In genomic region chr10:119860866-119861601, GRCh38 we compare ENCODE assay signal across 13 cellular contexts. TPM values are rescaled to one million over a fixed set of nuclear protein-coding genes. Genes with fewer than 3 reads are reported as not detected.
A peak's percentile ranks its signal among the peaks of the same experiment; 100 is the strongest.
DNase-seq lines count a peak whose midpoint lies in the region; ATAC-seq and TF ChIP-seq lines count a peak whose summit lies in the region.
"Had no signal": no experiment of that assay in that cellular context is flagged by ENCODE, and none has a peak within 500 bp of the region (broad histone marks: within the 10 kb centered on the region; RNA-seq: fewer than 3 reads in every experiment).

No MANE protein-coding gene starts in this region.

- H3K36me3 Mint-ChIP-seq in activated CD8-positive, alpha-beta memory T cell treated with anti-CD3 and anti-CD28 coated beads, Interleukin-2, amount 10 ng/mL, durations not matched to agents 7 days and 5 days = peaks cover 40% of the 10 kb centered on the region
- peaks cover 29% of the 10 kb centered on the region for H3K36me3 Mint-ChIP-seq in activated B cell treated with CpG ODN at 0.5 μM for 24 hours (ENCODE audit: low read depth)

- H3K27ac Mint-ChIP-seq in activated CD8-positive, alpha-beta memory T cell treated with anti-CD3 and anti-CD28 coated beads, Interleukin-2, amount 10 ng/mL, durations not matched to agents 7 days and 5 days = peak overlapping the region; percentile 21
- H3K27ac Mint-ChIP-seq in activated B cell treated with CpG ODN at 0.5 μM for 24 hours = peak overlapping the region; percentile 6

- CTCF ChIA-PET in activated CD8-positive, alpha-beta memory T cell treated with anti-CD3 and anti-CD28 coated beads, Interleukin-2, amount 10 ng/mL, durations not matched to agents 7 days and 5 days (lab: Charles Lee) = interaction anchor here (1.9 to 5.0 kb wide), 4 partner anchors 11 to 175 kb away, joined by 7 to 50 read pairs (median 40); partner anchors contain the start of gene MCMBP
- CTCF ChIA-PET in activated B cell treated with CpG ODN at 0.5 μM for 24 hours (lab: Charles Lee) = interaction anchor here (0.8 to 7.2 kb wide), 7 partner anchors 11 to 268 kb away, joined by 3 to 113 read pairs (median 9); partner anchors contain the start of gene MCMBP

- H3K27me3 ChIP-seq in neutrophil = no peaks in the 10 kb centered on the region

- no peaks in the 10 kb centered on the region for H3K27me3 Mint-ChIP-seq in activated CD8-positive, alpha-beta memory T cell treated with anti-CD3 and anti-CD28 coated beads, Interleukin-2, amount 10 ng/mL, durations not matched to agents 7 days and 5 days
- no peaks in the 10 kb centered on the region for H3K27me3 Mint-ChIP-seq in activated B cell treated with CpG ODN at 0.5 μM for 24 hours
- H3K27me3 Mint-ChIP-seq: brain had no signal

- peaks cover 8% of the 10 kb centered on the region for H3K9me3 Mint-ChIP-seq in activated CD8-positive, alpha-beta memory T cell treated with anti-CD3 and anti-CD28 coated beads, Interleukin-2, amount 10 ng/mL, durations not matched to agents 7 days and 5 days (ENCODE audit: low read depth)
- H3K9me3 Mint-ChIP-seq in activated B cell treated with CpG ODN at 0.5 μM for 24 hours = peaks cover 4% of the 10 kb centered on the region

- H3K4me1 ChIP-seq in neutrophil (ENCODE audit: control insufficient read depth in 1 of 2, insufficient read depth in 1 of 2, low read depth in 1 of 2, low read length in 1 of 2) = peaks cover 26 to 28% of the 10 kb centered on the region in 2 experiments

- H3K4me1 Mint-ChIP-seq in activated CD8-positive, alpha-beta memory T cell treated with anti-CD3 and anti-CD28 coated beads, Interleukin-2, amount 10 ng/mL, durations not matched to agents 7 days and 5 days = peaks cover 52% of the 10 kb centered on the region
- peaks cover 30% of the 10 kb centered on the region for H3K4me1 Mint-ChIP-seq in activated B cell treated with CpG ODN at 0.5 μM for 24 hours

- peak overlapping the region; percentile 32 for H3K27ac ChIP-seq in neutrophil
- H3K27ac ChIP-seq: skin epidermis, WERI-Rb-1 had no signal

- no peak overlapping the region for H3K4me3 Mint-ChIP-seq in activated CD8-positive, alpha-beta memory T cell treated with anti-CD3 and anti-CD28 coated beads, Interleukin-2, amount 10 ng/mL, durations not matched to agents 7 days and 5 days
- H3K4me3 Mint-ChIP-seq in activated B cell treated with CpG ODN at 0.5 μM for 24 hours = no peak overlapping the region
- H3K4me3 Mint-ChIP-seq: brain had no signal

- ATAC-seq in activated CD8-positive, alpha-beta memory T cell treated with anti-CD3 and anti-CD28 coated beads, Interleukin-2, amount 10 ng/mL, durations not matched to agents 7 days and 5 days = no peak
- peak; percentile 51 for ATAC-seq in GM21529 (IDR thresholded peaks at IDR 0.05; ENCODE audit: unreplicated experiment)
- peak; percentile 67 for ATAC-seq in activated B cell treated with CpG ODN at 0.5 μM for 24 hours (ENCODE audit: low read depth)
- no peak for ATAC-seq in GM21360 (IDR thresholded peaks at IDR 0.05; ENCODE audit: unreplicated experiment)
- ATAC-seq: Panc1 had no signal

- no peak for DNase-seq in activated CD8-positive, alpha-beta memory T cell treated with anti-CD3 and anti-CD28 coated beads, Interleukin-2, amount 10 ng/mL, durations not matched to agents 7 days and 5 days
- no peak for DNase-seq in activated CD8-positive, alpha-beta memory T cell treated with anti-CD3 and anti-CD28 coated beads for 24 hours
- DNase-seq in activated B cell treated with CpG ODN at 0.5 μM for 24 hours (no peak), D341Med (ENCODE audit: low spot score) (no peak)
- DNase-seq in activated CD4-positive, alpha-beta T cell treated with anti-CD3 and anti-CD28 coated beads for 4 hours = no peak
- DNase-seq: NCI-H2227 treated with DMSO at 0.1 percent for 48 hours, WERI-Rb-1 had no signal

- TF ChIP-seq CTCF in activated B cell treated with CpG ODN at 0.5 μM for 24 hours (IDR thresholded peaks at IDR 0.05) = no peak
- TF ChIP-seq CTCF in neutrophil (IDR thresholded peaks at IDR 0.05) = no peak

- H3K4me3 ChIP-seq in neutrophil (ENCODE audit: low read depth in 1 of 2, low read length in 1 of 2) = no peak overlapping the region
- H3K4me3 ChIP-seq: skin epidermis had no signal

- intact Hi-C loops in activated B cell treated with CpG ODN at 0.5 μM for 24 hours (cut with micrococcal nuclease) = no loop called here

- no peaks in the 10 kb centered on the region for H3K9me3 ChIP-seq in neutrophil

- POLR2A ChIA-PET in activated B cell treated with CpG ODN at 0.5 μM for 24 hours (lab: Charles Lee) = interaction anchor here (1.0 kb wide), 1 partner anchor 132 kb away, joined by 5 read pairs; no protein-coding TSS in a partner anchor

- H3K36me3 ChIP-seq in neutrophil = peaks cover 17% of the 10 kb centered on the region

RNA-seq across cellular contexts. Expression of gene MCMBP, which starts 11.6 kb away (rescaled TPM):
- total RNA-seq in activated CD8-positive, alpha-beta memory T cell treated with anti-CD3 and anti-CD28 coated beads, Interleukin-2, amount 10 ng/mL, durations not matched to agents 7 days and 5 days = 100 to 1,000 TPM in 1 of 2 experiments, 10 to 100 TPM in 1; 91.4 to 118 TPM
- total RNA-seq in activated B cell treated with CpG ODN at 0.5 μM for 24 hours = 39.6 and 41.9 TPM in 2 replicates

RNA-seq across cellular contexts. Expression of gene SEC23IP, which starts 31.5 kb away (rescaled TPM):
- 10 to 100 TPM; 62.9 to 72.8 TPM for total RNA-seq in activated CD8-positive, alpha-beta memory T cell treated with anti-CD3 and anti-CD28 coated beads, Interleukin-2, amount 10 ng/mL, durations not matched to agents 7 days and 5 days
- total RNA-seq in activated B cell treated with CpG ODN at 0.5 μM for 24 hours = 73.8 and 79.9 TPM in 2 replicates

Comparison
In these comparisons a context has a peak if more than half of its experiments do, and no peak if none do; other contexts are left out.
1. ATAC-seq: peak in GM21529 (single experiment) and activated B cell treated with CpG ODN at 0.5 μM for 24 hours (single experiment); none in activated CD8-positive, alpha-beta memory T cell treated with anti-CD3 and anti-CD28 coated beads, Interleukin-2, amount 10 ng/mL, durations not matched to agents 7 days and 5 days (single experiment) and GM21360 (single experiment).